Comparison of ENCODE assay signal across 8 cellular contexts in genomic region chr5:91219803-91220371, GRCh38.
DNase-seq lines count a peak whose midpoint lies in the region; ATAC-seq and TF ChIP-seq lines count a peak whose summit lies in the region.

No MANE protein-coding gene starts in this region.

- H3K4me3 ChIP-seq in astrocyte of the cerebellum (ENCODE audit: low read depth, low read length): no peak overlapping the region
- no peak overlapping the region for H3K4me3 ChIP-seq in gastroesophageal sphincter

- WGBS in gastroesophageal sphincter (ENCODE audit: low coverage in 1 of 2), 2 donors: 87 to 90% methylated on average over 2 to 3 of the region's 3 CpGs

- ATAC-seq in left colon (peak; percentile 25), gastroesophageal sphincter (no peak), HG02610 (IDR thresholded peaks at IDR 0.05; ENCODE audit: unreplicated experiment) (no peak), GM18517 (IDR thresholded peaks at IDR 0.05; ENCODE audit: unreplicated experiment) (no peak)

- TF ChIP-seq POLR2A in gastroesophageal sphincter (IDR thresholded peaks at IDR 0.05): no peak

- no peak overlapping the region for H3K27ac ChIP-seq in gastroesophageal sphincter

- DNase-seq in EL: peak; percentile 35
- DNase-seq in NAMALWA (ENCODE audit: low spot score): peak; percentile 50
- DNase-seq in astrocyte of the cerebellum (ENCODE audit: low read depth): peak; percentile 5
- peak in 1 of 2 donors; percentile 21 for DNase-seq in left colon
- DNase-seq in SW480 (ENCODE audit: low spot score): no peak

- no peaks in the 10 kb centered on the region for H3K9me3 ChIP-seq in gastroesophageal sphincter

- no peaks in the 10 kb centered on the region for H3K27me3 ChIP-seq in gastroesophageal sphincter

- peak; percentile 40 for TF ChIP-seq CTCF in astrocyte of the cerebellum (IDR thresholded peaks at IDR 0.05; ENCODE audit: low read depth, low read length, missing control alignments)
- TF ChIP-seq CTCF in gastroesophageal sphincter (IDR thresholded peaks at IDR 0.05): peak in 1 of 4 experiments; percentile 23

- in situ Hi-C loops in astrocyte of the cerebellum (cut with HindIII; ENCODE audit: low sequenced_read_pairs): no loop called here

- TF ChIP-seq EP300 in gastroesophageal sphincter (IDR thresholded peaks at IDR 0.05): no peak

- no peaks in the 10 kb centered on the region for H3K36me3 ChIP-seq in gastroesophageal sphincter

- no peaks in the 10 kb centered on the region for H3K4me1 ChIP-seq in gastroesophageal sphincter

- intact Hi-C loops in left colon (cut with DNase I, micrococcal nuclease): loop anchor here in 1 of 2 donors (10.0 kb wide), 1 partner anchor 165 kb away; the partner anchor contains the start of gene ARRDC3
